Comparison of ENCODE assay signal across 25 cellular contexts in genomic region chr13:106661236-106661635, GRCh38.
A peak's percentile ranks its signal among the peaks of the same experiment; 100 is the strongest.
DNase-seq lines count a peak whose midpoint lies in the region; ATAC-seq, FAIRE-seq and TF ChIP-seq lines count a peak whose summit lies in the region.
"Had no signal": no experiment of that assay in that cellular context is flagged by ENCODE, and none has a peak within 500 bp of the region (broad histone marks: within the 10 kb centered on the region; RNA-seq: fewer than 3 reads in every experiment).

No MANE protein-coding gene starts in this region.

- TF ChIP-seq CTCF in activated CD8-positive, alpha-beta T cell treated with anti-CD3 and anti-CD28 coated beads for 36 hours (IDR thresholded peaks at IDR 0.05), result no peak

- H4K20me1 ChIP-seq in GM23248 (ENCODE audit: insufficient read depth), result no peaks in the 10 kb centered on the region
- H4K20me1 ChIP-seq: BLaER1 treated with 17β-estradiol and CSF1 and Interleukin-3, amounts not matched to agents 10 nM and 100 nM had no signal

- no peak overlapping the region for H3K23ac ChIP-seq in neuronal stem cell (ENCODE audit: low read depth, low read length, poor library complexity)

- H3K9me3 ChIP-seq in neuronal stem cell (replicated peaks in 1 of 2; ENCODE audit: control insufficient read depth in 2 of 2, insufficient read depth in 1 of 2, low read depth in 1 of 2, low read length in 2 of 2), result no peaks in the 10 kb centered on the region
- H3K9me3 ChIP-seq in GM23248 (ENCODE audit: low read depth), result no peaks in the 10 kb centered on the region
- H3K9me3 ChIP-seq: A549, BE2C had no signal

- H3K18ac ChIP-seq in neuronal stem cell (ENCODE audit: low read length), result no peak overlapping the region

- intact Hi-C loops in activated CD8-positive, alpha-beta T cell treated with anti-CD3 and anti-CD28 coated beads for 36 hours (cut with micrococcal nuclease), result no loop called here

- no CpG with 5 or more reads among the region's 3 CpGs for WGBS in neuronal stem cell (ENCODE audit: extremely low coverage in 2 of 2, insufficient read length in 2 of 2, insufficient replicate concordance in 1 of 2), 2 donors
- WGBS in GM23248 (ENCODE audit: low coverage in 1 of 2, low lambda C conversion rate in 2 of 2, missing lambda C conversion rate in 2 of 2), 2 experiments, result 20 to 26% methylated on average over 3 of the region's 3 CpGs

- peaks cover 0 to 3% (median 0%) of the 10 kb centered on the region in 3 experiments for H3K27me3 ChIP-seq in neuronal stem cell (ENCODE audit: control insufficient read depth in 3 of 3, insufficient read depth in 3 of 3, low read depth in 1 of 3, low read length in 3 of 3)
- no peaks in the 10 kb centered on the region for H3K27me3 ChIP-seq in GM23248 (replicated peaks; ENCODE audit: insufficient read depth)
- H3K27me3 ChIP-seq: BE2C; BLaER1 treated with 17β-estradiol and CSF1 and Interleukin-3, amounts not matched to agents 10 nM and 100 nM had no signal

- no peaks in the 10 kb centered on the region for H3K4me1 Mint-ChIP-seq in activated CD8-positive, alpha-beta T cell treated with anti-CD3 and anti-CD28 coated beads for 36 hours (ENCODE audit: low read depth)
- H3K4me1 Mint-ChIP-seq: CD8-positive, alpha-beta memory T cell had no signal

- H4K91ac ChIP-seq in neuronal stem cell (ENCODE audit: low read depth, low read length, poor library complexity), result no peak overlapping the region

- H4K8ac ChIP-seq in neuronal stem cell (ENCODE audit: low read depth, low read length), result no peak overlapping the region

- ATAC-seq in activated CD8-positive, alpha-beta T cell treated with anti-CD3 and anti-CD28 coated beads for 36 hours, result no peak
- no peak for ATAC-seq in stimulated activated naive CD8-positive, alpha-beta T cell treated with anti-CD3 and anti-CD28 coated beads, Interleukin-15, Interleukin-2, amounts not matched to agents 100 U/mL and 50 U/mL, for 24 hours
- ATAC-seq: A549, GM12878, HCT116 had no signal

- H2AFZ ChIP-seq in neuronal stem cell (ENCODE audit: low read length) (no peak overlapping the region), GM23248 (no peak overlapping the region)

- no peak for TF ChIP-seq POLR2A in H54 (IDR thresholded peaks at IDR 0.05; ENCODE audit: low read depth, low read length)

- in situ Hi-C loops in GM23248 (cut with MboI), result no loop called here

- H3K14ac ChIP-seq in neuronal stem cell (ENCODE audit: low read length), result no peak overlapping the region

- H3K4me3 ChIP-seq in neuronal stem cell (ENCODE audit: low read length in 2 of 2) (no peak overlapping the region), GM23248 (no peak overlapping the region)
- H3K4me3 ChIP-seq: A549; BLaER1 treated with 17β-estradiol and CSF1 and Interleukin-3, amounts not matched to agents 10 nM and 100 nM; GM12878 had no signal

- H2BK12ac ChIP-seq in neuronal stem cell (ENCODE audit: low read length), result no peak overlapping the region

- no peak overlapping the region for H3K4ac ChIP-seq in neuronal stem cell (ENCODE audit: low read length)

- H3K79me2 ChIP-seq in GM23248 (ENCODE audit: insufficient read depth), result no peaks in the 10 kb centered on the region

- H3K4me1 ChIP-seq in neuronal stem cell (ENCODE audit: control insufficient read depth in 2 of 2, insufficient read depth in 1 of 2, low read depth in 1 of 2, low read length in 2 of 2), result peaks cover 11 to 12% of the 10 kb centered on the region in 2 donors
- H3K4me1 ChIP-seq in GM23248 (ENCODE audit: insufficient read depth), result no peaks in the 10 kb centered on the region
- H3K4me1 ChIP-seq: A549, BE2C had no signal

- H3K9ac ChIP-seq in neuronal stem cell (ENCODE audit: low read depth, low read length, poor library complexity) (no peak overlapping the region), GM23248 (no peak overlapping the region)
- H3K9ac ChIP-seq: BLaER1 treated with 17β-estradiol and CSF1 and Interleukin-3, amounts not matched to agents 10 nM and 100 nM had no signal

- no peak overlapping the region for H2AK5ac ChIP-seq in neuronal stem cell (ENCODE audit: low read depth, low read length)

- H3K27ac Mint-ChIP-seq in activated CD8-positive, alpha-beta T cell treated with anti-CD3 and anti-CD28 coated beads for 36 hours, result no peak overlapping the region
- H3K27ac Mint-ChIP-seq: CD14-positive monocyte; CD4-positive, alpha-beta T cell; H9 had no signal

- no peaks in the 10 kb centered on the region for H3F3A ChIP-seq in GM23248 (ENCODE audit: insufficient read depth)

- H3K79me1 ChIP-seq in neuronal stem cell (ENCODE audit: low read depth, low read length), result no peaks in the 10 kb centered on the region

- POLR2A ChIA-PET in activated CD8-positive, alpha-beta T cell treated with anti-CD3 and anti-CD28 coated beads for 36 hours (lab: Charles Lee), result no interaction called here

- H3K4me3 Mint-ChIP-seq in activated CD8-positive, alpha-beta T cell treated with anti-CD3 and anti-CD28 coated beads for 36 hours, result no peak overlapping the region
- H3K4me3 Mint-ChIP-seq: CD14-positive monocyte; CD4-positive, alpha-beta T cell; CD8-positive, alpha-beta memory T cell; H9 had no signal

- peaks cover 2% of the 10 kb centered on the region for H3K27me3 Mint-ChIP-seq in activated CD8-positive, alpha-beta T cell treated with anti-CD3 and anti-CD28 coated beads for 36 hours
- H3K27me3 Mint-ChIP-seq: CD4-positive, alpha-beta T cell had no signal

- CTCF ChIA-PET in activated CD8-positive, alpha-beta T cell treated with anti-CD3 and anti-CD28 coated beads for 36 hours (lab: Charles Lee), result no interaction called here

- DNase-seq in NCI-H524 treated with DMSO at 0.1 percent for 48 hours (lab: John Stamatoyannopoulos, UW) (peak; percentile 40), NCI-H524 (lab: John Stamatoyannopoulos, UW) (no peak), H54 (ENCODE audit: insufficient read length, low spot score) (no peak), neuronal stem cell (ENCODE audit: low spot score) (peak; percentile 61), GM23248 (no peak)
- DNase-seq in activated CD8-positive, alpha-beta T cell treated with anti-CD3 and anti-CD28 coated beads for 36 hours, result no peak
- no peak for DNase-seq in stimulated activated naive CD8-positive, alpha-beta T cell treated with anti-CD3 and anti-CD28 coated beads, Interleukin-15, Interleukin-2, amounts not matched to agents 100 U/mL and 50 U/mL, for 24 hours
- DNase-seq: 8988T; ACHN; AML-193; BE2C; CD4-positive, alpha-beta T cell; CD8-positive, alpha-beta memory T cell; DMS 273 treated with DMSO at 0.1 percent for 48 hours; DMS79; EL; GDM1; H9 had no signal

- H3K36me3 ChIP-seq in neuronal stem cell (replicated peaks in 1 of 2; ENCODE audit: control insufficient read depth in 2 of 2, insufficient read depth in 2 of 2, low read length in 2 of 2) (no peaks in the 10 kb centered on the region), GM23248 (ENCODE audit: low read depth) (no peaks in the 10 kb centered on the region)
- H3K36me3 ChIP-seq: BE2C; BLaER1 treated with 17β-estradiol and CSF1 and Interleukin-3, amounts not matched to agents 10 nM and 100 nM had no signal

- peak; percentile 30 for FAIRE-seq in H54 (lab: Jason Lieb, UNC)
- FAIRE-seq: A549, D721Med, GM12878, H1 had no signal

- H2BK15ac ChIP-seq in neuronal stem cell (ENCODE audit: low read length), result no peak overlapping the region

- no peaks in the 10 kb centered on the region for H3K9me3 Mint-ChIP-seq in activated CD8-positive, alpha-beta T cell treated with anti-CD3 and anti-CD28 coated beads for 36 hours
- H3K9me3 Mint-ChIP-seq: CD4-positive, alpha-beta T cell; CD8-positive, alpha-beta memory T cell; H9 had no signal

- no peak overlapping the region for H3K4me2 ChIP-seq in neuronal stem cell (ENCODE audit: insufficient read depth, low read length, poor library complexity, severe bottlenecking)
- H3K4me2 ChIP-seq in GM23248 (ENCODE audit: unreplicated experiment), result no peak overlapping the region
- H3K4me2 ChIP-seq: A549; BLaER1 treated with 17β-estradiol and CSF1 and Interleukin-3, amounts not matched to agents 10 nM and 100 nM had no signal

- no peaks in the 10 kb centered on the region for H3K9me2 ChIP-seq in GM23248 (ENCODE audit: insufficient read depth)

- H3K27ac ChIP-seq in neuronal stem cell (replicated peaks; ENCODE audit: low read length), result no peak overlapping the region
- H3K27ac ChIP-seq in GM23248, result no peak overlapping the region
- H3K27ac ChIP-seq: A549; BLaER1 treated with 17β-estradiol and CSF1 and Interleukin-3, amounts not matched to agents 10 nM and 100 nM had no signal

- no peak overlapping the region for H2BK120ac ChIP-seq in neuronal stem cell (ENCODE audit: low read depth, low read length)

- H2BK5ac ChIP-seq in neuronal stem cell (ENCODE audit: low read length), result no peak overlapping the region

- no peaks in the 10 kb centered on the region for H3K36me3 Mint-ChIP-seq in activated CD8-positive, alpha-beta T cell treated with anti-CD3 and anti-CD28 coated beads for 36 hours (ENCODE audit: low read depth)
- H3K36me3 Mint-ChIP-seq: CD14-positive monocyte; CD8-positive, alpha-beta memory T cell had no signal

Comparison
In these comparisons a context has a peak if more than half of its experiments do, and no peak if none do; other contexts are left out.
1. DNase-seq: peak in NCI-H524 treated with DMSO at 0.1 percent for 48 hours (single experiment) and neuronal stem cell (single experiment); none in NCI-H524 (0 of 2), H54 (single experiment), activated CD8-positive, alpha-beta T cell treated with anti-CD3 and anti-CD28 coated beads for 36 hours (single experiment), GM23248 (single experiment) and stimulated activated naive CD8-positive, alpha-beta T cell treated with anti-CD3 and anti-CD28 coated beads, Interleukin-15, Interleukin-2, amounts not matched to agents 100 U/mL and 50 U/mL, for 24 hours (single experiment).